ENCODE assay signal across 8 cellular contexts in genomic region chr3:47989981-47990440, GRCh38. TPM values are rescaled to one million over a fixed set of nuclear protein-coding genes. Genes with fewer than 3 reads are reported as not detected.
DNase-seq lines count a peak whose midpoint lies in the region; ATAC-seq and TF ChIP-seq lines count a peak whose summit lies in the region.

No MANE protein-coding gene starts in this region.

- intact Hi-C loops in right lobe of liver (cut with DNase I), result loop anchor here in 1 of 2 donors (10.0 kb wide), 1 partner anchor 145 kb away; no protein-coding TSS in a partner anchor

- H3K36me3 ChIP-seq in right lobe of liver, result peaks cover 0 to 14% (median 0%) of the 10 kb centered on the region in 4 donors

- no peaks in the 10 kb centered on the region for H3K9me3 ChIP-seq in right lobe of liver

- H3K4me1 ChIP-seq in right lobe of liver, result peaks cover 0 to 11% (median 5%) of the 10 kb centered on the region in 4 donors

- no peak overlapping the region for H3K27ac ChIP-seq in right lobe of liver

- DNase-seq in D341Med (ENCODE audit: low spot score), result peak; percentile 84
- peak; percentile 17 for DNase-seq in NCI-H748 treated with DMSO at 0.1 percent for 48 hours (lab: John Stamatoyannopoulos, UW)
- peak; percentile 65 for DNase-seq in activated CD4-positive, alpha-beta T cell treated with anti-CD3 and anti-CD28 coated beads, Interleukin-2, amount 50 U/mL, for 1 hour
- DNase-seq in dermis blood vessel endothelial cell, result peak; percentile 96
- DNase-seq in right lobe of liver, result peak in 2 of 3 donors; percentile 64 to 74
- peak; percentile 49 to 66 (median 57) for DNase-seq in stimulated activated CD4-positive, alpha-beta T cell treated with anti-CD3 and anti-CD28 coated beads, TNF-alpha, amount 100 ng/mL, for 24 hours (ENCODE audit: low read depth in 3 of 3)

- 42% methylated on average over 2 of the region's 2 CpGs for WGBS in right lobe of liver (ENCODE audit: insufficient coverage, low coverage, low lambda C conversion rate, missing lambda C conversion rate)

- peak; percentile 88 to 93 (median 90) for TF ChIP-seq CTCF in right lobe of liver (IDR thresholded peaks at IDR 0.05)

- H3K27me3 ChIP-seq in right lobe of liver, result no peaks in the 10 kb centered on the region

- no peak for TF ChIP-seq POLR2A in right lobe of liver (IDR thresholded peaks at IDR 0.05)

- no peak overlapping the region for H3K4me3 ChIP-seq in right lobe of liver

- ATAC-seq in HG03045 (IDR thresholded peaks at IDR 0.05; ENCODE audit: unreplicated experiment) (peak; percentile 60), right lobe of liver (peak; percentile 95 to 98 (median 97)), GM21786 (IDR thresholded peaks at IDR 0.05; ENCODE audit: unreplicated experiment) (no peak)

RNA-seq across cellular contexts. Expression of gene MAP4, which starts 26.2 kb away (rescaled TPM):
- 63.8 and 121 TPM in 2 replicates for total RNA-seq in dermis blood vessel endothelial cell
- total RNA-seq in right lobe of liver, result 10 to 100 TPM; 59.1 to 94.9 (median 66.2) TPM

Comparison
In these comparisons a context has a peak if more than half of its experiments do, and no peak if none do; other contexts are left out.
1. DNase-seq: peak in every context shown above with its lines; median percentile 96 in dermis blood vessel endothelial cell; 84 in D341Med; 69 in right lobe of liver; 65 in activated CD4-positive, alpha-beta T cell treated with anti-CD3 and anti-CD28 coated beads, Interleukin-2, amount 50 U/mL, for 1 hour; 57 in stimulated activated CD4-positive, alpha-beta T cell treated with anti-CD3 and anti-CD28 coated beads, TNF-alpha, amount 100 ng/mL, for 24 hours; 17 in NCI-H748 treated with DMSO at 0.1 percent for 48 hours.